ENCODE assay signal across 29 cellular contexts in genomic region chr17:57651996-57652395, GRCh38.
"Had no signal": no experiment of that assay in that cellular context is flagged by ENCODE, and none has a peak within 500 bp of the region (broad histone marks: within the 10 kb centered on the region; RNA-seq: fewer than 3 reads in every experiment).

No MANE protein-coding gene starts in this region.

- H3K4me3 Mint-ChIP-seq: activated CD4-positive, alpha-beta memory T cell treated with anti-CD3 and anti-CD28 coated beads for 36 hours; activated CD4-positive, alpha-beta T cell treated with anti-CD3 and anti-CD28 coated beads for 36 hours; activated CD4-positive, alpha-beta T cell treated with anti-CD3 and anti-CD28 coated beads, Interleukin-2, amount 10 ng/mL, durations not matched to agents 24 days and 14 days; activated CD8-positive, alpha-beta memory T cell treated with anti-CD3 and anti-CD28 coated beads, Interleukin-2, amount 10 ng/mL, durations not matched to agents 7 days and 5 days; activated CD8-positive, alpha-beta T cell treated with anti-CD3 and anti-CD28 coated beads, Interleukin-2, amount 10 ng/mL, durations not matched to agents 7 days and 5 days; activated naive CD4-positive, alpha-beta T cell treated with anti-CD3 and anti-CD28 coated beads, Interleukin-2, amount 10 ng/mL, durations not matched to agents 7 days and 5 days; activated naive CD8-positive, alpha-beta T cell treated with anti-CD3 and anti-CD28 coated beads, Interleukin-2, amount 10 ng/mL, durations not matched to agents 7 days and 5 days; activated T-cell treated with anti-CD3 and anti-CD28 coated beads, Interleukin-2, amount 50 U/mL, for 72 hours had no signal

- H3K9me3 ChIP-seq: colonic mucosa, esophagus squamous epithelium, gastroesophageal sphincter had no signal

- H3K27me3 ChIP-seq: brain microvascular endothelial cell, colonic mucosa, esophagus squamous epithelium, gastroesophageal sphincter had no signal

- H3K4me1 ChIP-seq: colonic mucosa, gastroesophageal sphincter had no signal

- DNase-seq: activated CD4-positive, alpha-beta memory T cell treated with anti-CD3 and anti-CD28 coated beads for 36 hours; activated CD4-positive, alpha-beta T cell treated with anti-CD3 and anti-CD28 coated beads for 36 hours; activated CD4-positive, alpha-beta T cell treated with anti-CD3 and anti-CD28 coated beads, Interleukin-2, amount 10 ng/mL, durations not matched to agents 24 days and 14 days; activated CD4-positive, CD25-positive, alpha-beta regulatory T cell; activated CD4-positive, CD25-positive, alpha-beta regulatory T cell treated with anti-CD3 and anti-CD28 coated beads, Interleukin-2, amount 50 U/mL, for 72 hours; activated CD8-positive, alpha-beta memory T cell treated with anti-CD3 and anti-CD28 coated beads, Interleukin-2, amount 10 ng/mL, durations not matched to agents 7 days and 5 days; activated CD8-positive, alpha-beta memory T cell treated with anti-CD3 and anti-CD28 coated beads, Interleukin-2, amount 50 U/mL, for 4 hours; activated CD8-positive, alpha-beta T cell treated with anti-CD3 and anti-CD28 coated beads, Interleukin-2, amount 10 ng/mL, durations not matched to agents 7 days and 5 days; activated gamma-delta T cell; activated naive CD4-positive, alpha-beta T cell; activated naive CD4-positive, alpha-beta T cell treated with anti-CD3 and anti-CD28 coated beads, Interleukin-2, amount 10 ng/mL, durations not matched to agents 7 days and 5 days; activated naive CD8-positive, alpha-beta T cell treated with anti-CD3 and anti-CD28 coated beads, Interleukin-2, amount 10 ng/mL, durations not matched to agents 7 days and 5 days; activated T-cell treated with anti-CD3 and anti-CD28 coated beads, Interleukin-2, amount 50 U/mL, for 1 hour; activated T-cell treated with anti-CD3 and anti-CD28 coated beads, Interleukin-2, amount 50 U/mL, for 72 hours; amniotic stem cell; anterior cingulate cortex; brain microvascular endothelial cell; colonic mucosa; effector CD8-positive, alpha-beta T cell; esophagus squamous epithelium; foreskin melanocyte; T-helper 2 cell had no signal

- H3K4me1 Mint-ChIP-seq: activated CD4-positive, alpha-beta T cell treated with anti-CD3 and anti-CD28 coated beads for 36 hours; activated CD4-positive, alpha-beta T cell treated with anti-CD3 and anti-CD28 coated beads, Interleukin-2, amount 10 ng/mL, durations not matched to agents 24 days and 14 days; activated naive CD4-positive, alpha-beta T cell treated with anti-CD3 and anti-CD28 coated beads, Interleukin-2, amount 10 ng/mL, durations not matched to agents 7 days and 5 days had no signal

- ATAC-seq: activated CD4-positive, alpha-beta T cell treated with anti-CD3 and anti-CD28 coated beads for 36 hours; activated CD8-positive, alpha-beta memory T cell treated with anti-CD3 and anti-CD28 coated beads, Interleukin-2, amount 10 ng/mL, durations not matched to agents 7 days and 5 days; activated CD8-positive, alpha-beta T cell treated with anti-CD3 and anti-CD28 coated beads, Interleukin-2, amount 10 ng/mL, durations not matched to agents 7 days and 5 days; activated naive CD4-positive, alpha-beta T cell treated with anti-CD3 and anti-CD28 coated beads, Interleukin-2, amount 50 U/mL, for 72 hours; activated T-cell treated with anti-CD3 and anti-CD28 coated beads, Interleukin-2, amount 50 U/mL, for 72 hours; gastroesophageal sphincter had no signal

- H3K9me3 Mint-ChIP-seq: activated CD4-positive, alpha-beta memory T cell treated with anti-CD3 and anti-CD28 coated beads for 36 hours; activated CD4-positive, alpha-beta T cell treated with anti-CD3 and anti-CD28 coated beads, Interleukin-2, amount 10 ng/mL, durations not matched to agents 24 days and 14 days; activated naive CD4-positive, alpha-beta T cell treated with anti-CD3 and anti-CD28 coated beads, Interleukin-2, amount 10 ng/mL, durations not matched to agents 7 days and 5 days; activated naive CD4-positive, alpha-beta T cell treated with anti-CD3 and anti-CD28 coated beads, Interleukin-2, amount 50 U/mL, for 72 hours; activated naive CD8-positive, alpha-beta T cell treated with anti-CD3 and anti-CD28 coated beads, Interleukin-2, amount 10 ng/mL, durations not matched to agents 7 days and 5 days; activated T-cell treated with anti-CD3 and anti-CD28 coated beads, Interleukin-2, amount 50 U/mL, for 72 hours had no signal

- H3K27ac Mint-ChIP-seq: activated CD4-positive, alpha-beta memory T cell treated with anti-CD3 and anti-CD28 coated beads for 36 hours; activated CD4-positive, alpha-beta T cell treated with anti-CD3 and anti-CD28 coated beads for 36 hours; activated CD4-positive, alpha-beta T cell treated with anti-CD3 and anti-CD28 coated beads, Interleukin-2, amount 10 ng/mL, durations not matched to agents 24 days and 14 days; activated CD8-positive, alpha-beta memory T cell treated with anti-CD3 and anti-CD28 coated beads, Interleukin-2, amount 10 ng/mL, durations not matched to agents 7 days and 5 days; activated CD8-positive, alpha-beta T cell treated with anti-CD3 and anti-CD28 coated beads, Interleukin-2, amount 10 ng/mL, durations not matched to agents 7 days and 5 days; activated naive CD4-positive, alpha-beta T cell treated with anti-CD3 and anti-CD28 coated beads, Interleukin-2, amount 10 ng/mL, durations not matched to agents 7 days and 5 days; activated naive CD8-positive, alpha-beta T cell treated with anti-CD3 and anti-CD28 coated beads, Interleukin-2, amount 10 ng/mL, durations not matched to agents 7 days and 5 days; activated T-cell treated with anti-CD3 and anti-CD28 coated beads, Interleukin-2, amount 50 U/mL, for 72 hours had no signal

- FAIRE-seq: astrocyte, bronchial epithelial cell, endometrium, endothelial cell of umbilical vein had no signal

- H3K27me3 Mint-ChIP-seq: activated CD4-positive, alpha-beta memory T cell treated with anti-CD3 and anti-CD28 coated beads for 36 hours; activated CD4-positive, alpha-beta T cell treated with anti-CD3 and anti-CD28 coated beads for 36 hours; activated CD4-positive, alpha-beta T cell treated with anti-CD3 and anti-CD28 coated beads, Interleukin-2, amount 10 ng/mL, durations not matched to agents 24 days and 14 days; activated CD8-positive, alpha-beta memory T cell treated with anti-CD3 and anti-CD28 coated beads, Interleukin-2, amount 10 ng/mL, durations not matched to agents 7 days and 5 days; activated naive CD4-positive, alpha-beta T cell treated with anti-CD3 and anti-CD28 coated beads, Interleukin-2, amount 10 ng/mL, durations not matched to agents 7 days and 5 days; activated naive CD8-positive, alpha-beta T cell treated with anti-CD3 and anti-CD28 coated beads, Interleukin-2, amount 10 ng/mL, durations not matched to agents 7 days and 5 days had no signal

- H3K4me3 ChIP-seq: colonic mucosa, esophagus squamous epithelium, gastroesophageal sphincter had no signal

- H3K36me3 Mint-ChIP-seq: activated CD4-positive, alpha-beta memory T cell treated with anti-CD3 and anti-CD28 coated beads for 36 hours; activated CD8-positive, alpha-beta memory T cell treated with anti-CD3 and anti-CD28 coated beads, Interleukin-2, amount 10 ng/mL, durations not matched to agents 7 days and 5 days; activated naive CD4-positive, alpha-beta T cell treated with anti-CD3 and anti-CD28 coated beads, Interleukin-2, amount 50 U/mL, for 72 hours had no signal

- H3K36me3 ChIP-seq: brain microvascular endothelial cell, colonic mucosa had no signal

- H3K27ac ChIP-seq: brain microvascular endothelial cell, colonic mucosa, epithelial cell of prostate, esophagus squamous epithelium, gastroesophageal sphincter had no signal
